In genomic region chr4:89434364-89434988, GRCh38 we compare ENCODE assay signal across 8 cellular contexts.
DNase-seq lines count a peak whose midpoint lies in the region; ATAC-seq, FAIRE-seq and TF ChIP-seq lines count a peak whose summit lies in the region.

No MANE protein-coding gene starts in this region.

- DNase-seq in D341Med (ENCODE audit: low spot score) (peak; percentile 47), NCI-H748 treated with DMSO at 0.1 percent for 48 hours (lab: John Stamatoyannopoulos, UW) (peak; percentile 33), bronchial epithelial cell (ENCODE audit: low read depth) (peak; percentile 41), left colon (no peak), urothelium cell line (ENCODE audit: low spot score) (peak; percentile 17), GF-D8 (lab: John Stamatoyannopoulos, UW) (no peak)

- intact Hi-C loops in left colon (cut with DNase I, micrococcal nuclease): loop anchor here (5.0 to 10.0 kb wide), 3 partner anchors 207 to 280 kb away; no protein-coding TSS in a partner anchor

- no peak overlapping the region for H3K4me3 ChIP-seq in bronchial epithelial cell (ENCODE audit: low read depth, low read length)

- FAIRE-seq in bronchial epithelial cell (lab: Jason Lieb, UNC) (no peak), urothelium cell line (lab: Jason Lieb, UNC) (no peak)

- H3K36me3 ChIP-seq in bronchial epithelial cell (ENCODE audit: control insufficient read depth, insufficient read depth, low read length): no peaks in the 10 kb centered on the region

- peak; percentile 63 for TF ChIP-seq CTCF in bronchial epithelial cell (IDR thresholded peaks at IDR 0.05; ENCODE audit: insufficient read depth, low read length, severe bottlenecking)

- no peaks in the 10 kb centered on the region for H3K27me3 ChIP-seq in bronchial epithelial cell (ENCODE audit: control insufficient read depth, insufficient read depth, low read length)

- ATAC-seq in GM19023 (IDR thresholded peaks at IDR 0.05; ENCODE audit: unreplicated experiment): peak; percentile 65
- peak; percentile 80 for ATAC-seq in HG03280 (IDR thresholded peaks at IDR 0.05; ENCODE audit: unreplicated experiment)
- ATAC-seq in left colon: peak; percentile 88

Comparison
In these comparisons a context has a peak if more than half of its experiments do, and no peak if none do; other contexts are left out.
1. DNase-seq: peak in D341Med (single experiment), NCI-H748 treated with DMSO at 0.1 percent for 48 hours (single experiment), bronchial epithelial cell (single experiment) and urothelium cell line (single experiment); none in left colon (0 of 2) and GF-D8 (single experiment).
2. Peak in every context shown above with its lines, with median percentiles within 50 percentile points of each other: ATAC-seq.